In the genomic region with DNA sequence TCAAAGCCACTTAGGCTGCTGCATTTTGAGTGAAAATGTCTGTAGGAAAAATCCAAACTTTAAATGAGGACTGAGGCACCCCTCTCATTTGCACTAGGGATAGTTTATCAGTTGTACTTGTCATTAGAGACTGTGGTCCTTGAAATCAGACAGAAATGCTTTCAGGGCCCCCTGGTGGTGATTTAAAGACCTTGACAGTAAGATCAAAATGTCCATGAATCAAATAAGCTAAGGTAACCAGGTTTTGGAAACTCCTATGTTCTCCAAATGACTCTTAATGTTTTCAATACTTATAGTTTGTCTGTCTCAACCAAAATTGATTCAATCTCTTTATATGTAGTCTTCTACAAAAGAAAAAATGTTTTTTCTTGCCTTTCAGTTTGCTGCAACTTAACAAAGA, we compare ENCODE assay signal across 8 cellular contexts. TPM values are rescaled to one million over a fixed set of nuclear protein-coding genes. Genes with fewer than 3 reads are reported as not detected.
DNase-seq lines count a peak whose midpoint lies in the region; ATAC-seq and TF ChIP-seq lines count a peak whose summit lies in the region.

No MANE protein-coding gene starts in this region.

- ATAC-seq in CD4-positive, alpha-beta T cell (ENCODE audit: poor library complexity), result no peak
- ATAC-seq in GM18502 (IDR thresholded peaks at IDR 0.05; ENCODE audit: poor library complexity, unreplicated experiment) (peak; percentile 82), HG03432 (IDR thresholded peaks at IDR 0.05; ENCODE audit: unreplicated experiment) (peak; percentile 81), omental fat pad (ENCODE audit: low FRiP score) (no peak)
- peak; percentile 42 for ATAC-seq in activated naive CD8-positive, alpha-beta T cell treated with anti-CD3 and anti-CD28 coated beads, Interleukin-2, amount 10 ng/mL, durations not matched to agents 7 days and 5 days (ENCODE audit: low read depth)

- POLR2A ChIA-PET in CD4-positive, alpha-beta T cell (lab: Charles Lee), result interaction anchor here (0.7 kb wide), 1 partner anchor 29 kb away, joined by 3 read pairs; a partner anchor contains a TSS
- POLR2A ChIA-PET in activated naive CD8-positive, alpha-beta T cell treated with anti-CD3 and anti-CD28 coated beads, Interleukin-2, amount 10 ng/mL, durations not matched to agents 7 days and 5 days (lab: Charles Lee), result no interaction called here

- CTCF ChIA-PET in CD4-positive, alpha-beta T cell (lab: Charles Lee), result interaction anchor here (0.6 to 1.3 kb wide), 4 partner anchors 9 to 29 kb away, joined by 4 to 7 read pairs (median 4); a partner anchor contains a TSS

- H3K27me3 Mint-ChIP-seq in CD4-positive, alpha-beta T cell, result peaks cover 12% of the 10 kb centered on the region
- no peaks in the 10 kb centered on the region for H3K27me3 Mint-ChIP-seq in activated naive CD8-positive, alpha-beta T cell treated with anti-CD3 and anti-CD28 coated beads, Interleukin-2, amount 10 ng/mL, durations not matched to agents 7 days and 5 days

- intact Hi-C loops in CD4-positive, alpha-beta T cell (cut with DNase I, micrococcal nuclease), result no loop called here
- intact Hi-C loops in stomach (cut with DNase I; ENCODE audit: low total_unique reads), result no loop called here

- H3K4me3 Mint-ChIP-seq in CD4-positive, alpha-beta T cell, result no peak overlapping the region
- H3K4me3 Mint-ChIP-seq in activated naive CD8-positive, alpha-beta T cell treated with anti-CD3 and anti-CD28 coated beads, Interleukin-2, amount 10 ng/mL, durations not matched to agents 7 days and 5 days, result no peak overlapping the region

- TF ChIP-seq POLR2A in stomach (IDR thresholded peaks at IDR 0.05), result no peak

- no peaks in the 10 kb centered on the region for H3K4me1 Mint-ChIP-seq in CD4-positive, alpha-beta T cell (ENCODE audit: low read depth)
- H3K4me1 Mint-ChIP-seq in activated naive CD8-positive, alpha-beta T cell treated with anti-CD3 and anti-CD28 coated beads, Interleukin-2, amount 10 ng/mL, durations not matched to agents 7 days and 5 days, result no peaks in the 10 kb centered on the region

- no peak overlapping the region for H3K27ac ChIP-seq in CD4-positive, alpha-beta T cell (ENCODE audit: low read depth, low read length)
- H3K27ac ChIP-seq in stomach, result no peak overlapping the region

- peak; percentile 77 for TF ChIP-seq CTCF in CD4-positive, alpha-beta T cell (IDR thresholded peaks at IDR 0.05)
- TF ChIP-seq CTCF in stomach (IDR thresholded peaks at IDR 0.05), result peak in 4 of 7 experiments; percentile 26 to 55 (median 41)
- TF ChIP-seq CTCF in omental fat pad (IDR thresholded peaks at IDR 0.05), result no peak

- H3K36me3 Mint-ChIP-seq in CD4-positive, alpha-beta T cell (ENCODE audit: low read depth), result no peaks in the 10 kb centered on the region
- no peaks in the 10 kb centered on the region for H3K36me3 Mint-ChIP-seq in activated naive CD8-positive, alpha-beta T cell treated with anti-CD3 and anti-CD28 coated beads, Interleukin-2, amount 10 ng/mL, durations not matched to agents 7 days and 5 days

- no peaks in the 10 kb centered on the region for H3K36me3 ChIP-seq in stomach

- no peak overlapping the region for H3K4me3 ChIP-seq in stomach

- H3K4me1 ChIP-seq in stomach, result no peaks in the 10 kb centered on the region

- no peak overlapping the region for H3K27ac Mint-ChIP-seq in CD4-positive, alpha-beta T cell
- no peak overlapping the region for H3K27ac Mint-ChIP-seq in activated naive CD8-positive, alpha-beta T cell treated with anti-CD3 and anti-CD28 coated beads, Interleukin-2, amount 10 ng/mL, durations not matched to agents 7 days and 5 days

- no peak for TF ChIP-seq EP300 in stomach (IDR thresholded peaks at IDR 0.05)

- peaks cover 8% of the 10 kb centered on the region for H3K9me3 Mint-ChIP-seq in CD4-positive, alpha-beta T cell
- no peaks in the 10 kb centered on the region for H3K9me3 Mint-ChIP-seq in activated naive CD8-positive, alpha-beta T cell treated with anti-CD3 and anti-CD28 coated beads, Interleukin-2, amount 10 ng/mL, durations not matched to agents 7 days and 5 days

- H3K27me3 ChIP-seq in CD4-positive, alpha-beta T cell (ENCODE audit: control insufficient read depth, insufficient read depth, low read length), result no peaks in the 10 kb centered on the region
- no peaks in the 10 kb centered on the region for H3K27me3 ChIP-seq in stomach

- peak in 3 of 10 experiments; percentile 4 to 9 (median 5) for DNase-seq in CD4-positive, alpha-beta T cell
- DNase-seq in NCI-H748 treated with DMSO at 0.1 percent for 48 hours (lab: John Stamatoyannopoulos, UW) (peak; percentile 1), islet precursor cell (peak; percentile 59), stomach (peak; percentile 34), omental fat pad (ENCODE audit: low spot score) (no peak)
- DNase-seq in activated naive CD8-positive, alpha-beta T cell treated with anti-CD3 and anti-CD28 coated beads, Interleukin-2, amount 10 ng/mL, durations not matched to agents 7 days and 5 days, result no peak

- no peaks in the 10 kb centered on the region for H3K9me3 ChIP-seq in CD4-positive, alpha-beta T cell (ENCODE audit: control insufficient read depth, low read length)
- peaks cover 0 to 7% (median 4%) of the 10 kb centered on the region in 4 donors for H3K9me3 ChIP-seq in stomach

RNA-seq across cellular contexts. Expression of a gene that starts 28.8 kb away (rescaled TPM):
- 100 to 1,000 TPM; 172 to 177 TPM for total RNA-seq in CD4-positive, alpha-beta T cell
- total RNA-seq in activated naive CD8-positive, alpha-beta T cell treated with anti-CD3 and anti-CD28 coated beads, Interleukin-2, amount 10 ng/mL, durations not matched to agents 7 days and 5 days, result 10 to 100 TPM; 75.1 to 79.1 TPM
- total RNA-seq in stomach (10 to 100 TPM; 18.5 to 87.4 (median 39.4) TPM), omental fat pad (10 to 100 TPM; 38.2 to 83.3 (median 51.8) TPM)
- 10 to 100 TPM; 16.5 to 26.3 (median 18.1) TPM for polyA plus RNA-seq in stomach

Comparison
In these comparisons a context has a peak if more than half of its experiments do, and no peak if none do; other contexts are left out.
1. ATAC-seq: peak in GM18502 (single experiment), HG03432 (single experiment) and activated naive CD8-positive, alpha-beta T cell treated with anti-CD3 and anti-CD28 coated beads, Interleukin-2, amount 10 ng/mL, durations not matched to agents 7 days and 5 days (single experiment); none in CD4-positive, alpha-beta T cell (single experiment) and omental fat pad (single experiment).
2. DNase-seq: peak in NCI-H748 treated with DMSO at 0.1 percent for 48 hours (single experiment), islet precursor cell (single experiment) and stomach (single experiment); none in activated naive CD8-positive, alpha-beta T cell treated with anti-CD3 and anti-CD28 coated beads, Interleukin-2, amount 10 ng/mL, durations not matched to agents 7 days and 5 days (single experiment) and omental fat pad (single experiment).
3. CTCF ChIP-seq: peak in CD4-positive, alpha-beta T cell (single experiment) and stomach (4 of 7); none in omental fat pad (0 of 3).